Comparison of ENCODE assay signal across 8 cellular contexts in genomic region chr7:129225206-129225930, GRCh38.
DNase-seq lines count a peak whose midpoint lies in the region; ATAC-seq lines count a peak whose summit lies in the region.

No MANE protein-coding gene starts in this region.

- peak overlapping the region; percentile 70 for H3K27ac ChIP-seq in duodenal mucosa (ENCODE audit: low read depth, low read length)

- H3K9ac ChIP-seq in duodenal mucosa (ENCODE audit: low read depth in 1 of 2, low read length in 2 of 2) = peak overlapping the region; percentile 63 to 66

- peak; percentile 46 for DNase-seq in NK-92 treated with Interleukin-12 subunit alpha and Interleukin-12 subunit beta, amount 100 ng/mL, for 24 hours (lab: John Stamatoyannopoulos, UW)
- DNase-seq in NK-92 (lab: John Stamatoyannopoulos, UW; ENCODE audit: unreplicated experiment) (no peak), NCI-H2227 treated with DMSO at 0.1 percent for 48 hours (lab: John Stamatoyannopoulos, UW) (peak; percentile 51), medulla oblongata (ENCODE audit: extremely low spot score) (peak; percentile 39)
- DNase-seq in activated CD4-positive, alpha-beta T cell treated with anti-CD3 and anti-CD28 coated beads, Interleukin-2, amount 50 U/mL, for 24 hours (ENCODE audit: low read depth in 1 of 2, low spot score in 1 of 2) = peak; percentile 35 to 36
- DNase-seq in stimulated activated CD8-positive, alpha-beta memory T cell treated with anti-CD3 and anti-CD28 coated beads, Interleukin-12 subunit alpha, Interleukin-12 subunit beta, amount 100 ng/mL, for 1 hour (ENCODE audit: low read depth) = peak; percentile 34

- H3K4me3 ChIP-seq in duodenal mucosa (ENCODE audit: low read depth in 1 of 2, low read length in 2 of 2) = peak overlapping the region; percentile 86 to 97

- ATAC-seq in HG02970 (IDR thresholded peaks at IDR 0.05; ENCODE audit: low FRiP score, unreplicated experiment) = peak; percentile 29

- peaks cover 11 to 25% of the 10 kb centered on the region in 2 donors for H3K4me1 ChIP-seq in duodenal mucosa (ENCODE audit: control insufficient read depth in 1 of 2, insufficient read depth in 2 of 2, low read length in 2 of 2)

- H3K36me3 ChIP-seq in duodenal mucosa (ENCODE audit: control insufficient read depth in 1 of 2, insufficient read depth in 2 of 2, low read length in 2 of 2) = no peaks in the 10 kb centered on the region

- H3K9me3 ChIP-seq in duodenal mucosa (ENCODE audit: control insufficient read depth in 1 of 2, low read length in 2 of 2) = no peaks in the 10 kb centered on the region

- H3K27me3 ChIP-seq in duodenal mucosa (ENCODE audit: control insufficient read depth in 1 of 2, insufficient read depth in 2 of 2, low read length in 2 of 2) = no peaks in the 10 kb centered on the region
